8 cellular contexts compared by ENCODE assay signal in genomic region chr16:29804020-29804419, GRCh38. TPM values are rescaled to one million over a fixed set of nuclear protein-coding genes. Genes with fewer than 3 reads are reported as not detected.
DNase-seq lines count a peak whose midpoint lies in the region; ATAC-seq and TF ChIP-seq lines count a peak whose summit lies in the region.

No MANE protein-coding gene starts in this region.

- CTCF ChIA-PET in CD4-positive, alpha-beta memory T cell (lab: Charles Lee; ENCODE audit: partially characterized antibody), result interaction anchor here (0.8 to 4.9 kb wide), 11 partner anchors 10 to 113 kb away, joined by 3 to 53 read pairs (median 6); partner anchors contain the start of genes KIF22, MVP and PAGR1

- no peaks in the 10 kb centered on the region for H3K9me2 ChIP-seq in Loucy (replicated peaks; ENCODE audit: low read depth, low read length)

- H3K4me1 ChIP-seq in CD4-positive, alpha-beta memory T cell (ENCODE audit: insufficient read depth, low read length), result peaks cover 31% of the 10 kb centered on the region
- H3K4me1 ChIP-seq in Loucy (ENCODE audit: insufficient read depth, low read length, poor library complexity, severe bottlenecking) (peaks cover 22% of the 10 kb centered on the region), colonic mucosa (peaks cover 5% of the 10 kb centered on the region), neutrophil (ENCODE audit: control insufficient read depth in 1 of 2, insufficient read depth in 1 of 2, low read depth in 1 of 2, low read length in 1 of 2) (peaks cover 30 to 35% of the 10 kb centered on the region in 2 experiments), aorta (ENCODE audit: control insufficient read depth in 1 of 2, insufficient read depth in 2 of 2, low read length in 2 of 2) (no peaks in the 10 kb centered on the region)

- POLR2A ChIA-PET in CD4-positive, alpha-beta memory T cell (lab: Charles Lee; ENCODE audit: partially characterized antibody), result interaction anchor here (0.6 to 24.0 kb wide), 16 partner anchors 9 to 614 kb away, joined by 3 to 522 read pairs (median 7); partner anchors contain the start of genes ALDOA, C16orf54, CDIPT and KIF22

- no peaks in the 10 kb centered on the region for H3K9me3 ChIP-seq in CD4-positive, alpha-beta memory T cell (ENCODE audit: control insufficient read depth in 1 of 2, low read length in 2 of 2)
- H3K9me3 ChIP-seq in Loucy (ENCODE audit: insufficient read depth, low read depth, low read length) (no peaks in the 10 kb centered on the region), colonic mucosa (no peaks in the 10 kb centered on the region), neutrophil (no peaks in the 10 kb centered on the region), aorta (ENCODE audit: control insufficient read depth, low read length) (no peaks in the 10 kb centered on the region)

- H2AFZ ChIP-seq in Loucy (ENCODE audit: low read length), result no peak overlapping the region

- H3K4me3 Mint-ChIP-seq in CD4-positive, alpha-beta memory T cell, result peak overlapping the region; percentile 87 to 100 (median 99)

- H3K79me2 ChIP-seq in Loucy (ENCODE audit: insufficient read depth, low read length), result peaks cover 31% of the 10 kb centered on the region

- TF ChIP-seq CTCF in Loucy (conservative IDR thresholded peaks at IDR 0.05; ENCODE audit: low read length) (no peak), colonic mucosa (IDR thresholded peaks at IDR 0.05) (no peak), neutrophil (IDR thresholded peaks at IDR 0.05) (no peak)

- peak overlapping the region; percentile 86 for H3K27ac ChIP-seq in CD4-positive, alpha-beta memory T cell (ENCODE audit: low read depth, low read length)
- peak overlapping the region; percentile 98 for H3K27ac ChIP-seq in colonic mucosa
- peak overlapping the region; percentile 99 for H3K27ac ChIP-seq in neutrophil
- H3K27ac ChIP-seq in aorta (ENCODE audit: low read depth in 1 of 2, low read length in 2 of 2), result no peak overlapping the region

- peak overlapping the region; percentile 95 to 100 (median 97) for H3K27ac Mint-ChIP-seq in CD4-positive, alpha-beta memory T cell

- peaks cover 0 to 5% (median 0%) of the 10 kb centered on the region in 8 donors for H3K9me3 Mint-ChIP-seq in CD4-positive, alpha-beta memory T cell

- intact Hi-C loops in CD4-positive, alpha-beta memory T cell (cut with micrococcal nuclease), result loop anchor here (10.0 kb wide), 1 partner anchor 209 kb away; no protein-coding TSS in a partner anchor
- intact Hi-C loops in colonic mucosa (cut with DNase I) (no loop called here), aorta (cut with DNase I) (no loop called here)

- peaks cover 11% of the 10 kb centered on the region for H4K20me1 ChIP-seq in Loucy (ENCODE audit: insufficient read depth, low read length, poor library complexity, severe bottlenecking)

- H3K4me3 ChIP-seq in CD4-positive, alpha-beta memory T cell (ENCODE audit: low read length in 2 of 2), result no peak overlapping the region
- H3K4me3 ChIP-seq in Loucy (ENCODE audit: low read length, poor library complexity, severe bottlenecking), result no peak overlapping the region
- H3K4me3 ChIP-seq in colonic mucosa, result no peak overlapping the region
- H3K4me3 ChIP-seq in neutrophil (ENCODE audit: low read depth in 1 of 2, low read length in 1 of 2), result peak overlapping the region in 1 of 2 experiments; percentile 97
- no peak overlapping the region for H3K4me3 ChIP-seq in aorta (ENCODE audit: low read length in 2 of 2)

- peaks cover 17 to 42% (median 28%) of the 10 kb centered on the region in 4 donors for H3K4me1 Mint-ChIP-seq in CD4-positive, alpha-beta memory T cell

- H3K27me3 ChIP-seq in CD4-positive, alpha-beta memory T cell (ENCODE audit: insufficient read depth, low read length), result no peaks in the 10 kb centered on the region
- no peaks in the 10 kb centered on the region for H3K27me3 ChIP-seq in Loucy (ENCODE audit: insufficient read depth, low read length, poor library complexity, severe bottlenecking)
- no peaks in the 10 kb centered on the region for H3K27me3 ChIP-seq in colonic mucosa
- H3K27me3 ChIP-seq in neutrophil, result no peaks in the 10 kb centered on the region
- H3K27me3 ChIP-seq in aorta (ENCODE audit: control insufficient read depth in 1 of 2, insufficient read depth in 2 of 2, low read length in 1 of 2), result no peaks in the 10 kb centered on the region

- H3K9ac ChIP-seq in Loucy (ENCODE audit: low read depth, low read length, poor library complexity, severe bottlenecking) (peak overlapping the region; percentile 85), colonic mucosa (ENCODE audit: low read depth in 2 of 2, low read length in 2 of 2) (no peak overlapping the region)

- no peak for ATAC-seq in aorta (ENCODE audit: low FRiP score)
- ATAC-seq in HG02610 (IDR thresholded peaks at IDR 0.05; ENCODE audit: unreplicated experiment), result no peak

- peaks cover 13% of the 10 kb centered on the region for H3F3A ChIP-seq in Loucy (ENCODE audit: low read depth)

- peaks cover 21% of the 10 kb centered on the region for H3K36me3 ChIP-seq in CD4-positive, alpha-beta memory T cell (ENCODE audit: insufficient read depth, low read length)
- H3K36me3 ChIP-seq in Loucy (ENCODE audit: insufficient read depth, low read length) (peaks cover 64% of the 10 kb centered on the region), colonic mucosa (no peaks in the 10 kb centered on the region), neutrophil (peaks cover 12% of the 10 kb centered on the region), aorta (ENCODE audit: control insufficient read depth in 1 of 2, insufficient read depth in 2 of 2, low read length in 1 of 2) (no peaks in the 10 kb centered on the region)

- H3K27me3 Mint-ChIP-seq in CD4-positive, alpha-beta memory T cell, result no peaks in the 10 kb centered on the region

- H3K4me2 ChIP-seq in Loucy (ENCODE audit: low read depth, low read length, poor library complexity, severe bottlenecking), result peak overlapping the region; percentile 90

- H3K36me3 Mint-ChIP-seq in CD4-positive, alpha-beta memory T cell, result peaks cover 22 to 52% of the 10 kb centered on the region in 2 donors

- WGBS in aorta, 2 donors, result 80% methylated on average over 8 of the region's 8 CpGs

- DNase-seq in CD4-positive, alpha-beta memory T cell, result no peak
- DNase-seq in colonic mucosa, result no peak
- DNase-seq in aorta, result no peak
- no peak for DNase-seq in GF-D8 (lab: John Stamatoyannopoulos, UW)
- DNase-seq in NCI-H2107 treated with DMSO at 0.1 percent for 48 hours (lab: John Stamatoyannopoulos, UW; ENCODE audit: unreplicated experiment), result no peak

RNA-seq across cellular contexts. Expression of gene MAZ, which starts 2.3 kb away (rescaled TPM):
- total RNA-seq in CD4-positive, alpha-beta memory T cell, result 100 to 1,000 TPM; 258 to 264 TPM
- 10 to 100 TPM; 40.3 to 69.1 TPM for polyA plus RNA-seq in CD4-positive, alpha-beta memory T cell
- 100 to 1,000 TPM; 286 to 441 TPM for total RNA-seq in colonic mucosa
- total RNA-seq in aorta, result 100 to 1,000 TPM; 109 to 127 TPM
- 100 to 1,000 TPM; 112 to 121 TPM for polyA plus RNA-seq in aorta

RNA-seq across cellular contexts. Expression of gene PRRT2, which starts 8.0 kb away (rescaled TPM):
- total RNA-seq in CD4-positive, alpha-beta memory T cell, result 1 to 10 TPM; 6.3 to 6.9 TPM
- polyA plus RNA-seq in CD4-positive, alpha-beta memory T cell, result under 1 TPM; 0.20 to 0.37 TPM
- total RNA-seq in colonic mucosa, result 1 to 10 TPM; 1.4 to 1.7 TPM
- 10 to 100 TPM; 10.9 to 30.6 TPM for total RNA-seq in aorta
- polyA plus RNA-seq in aorta, result 10 to 100 TPM in 1 of 2 donors, 1 to 10 TPM in 1; 5.3 to 36.6 TPM

RNA-seq across cellular contexts. Expression of gene PAGR1, which starts 11.9 kb away (rescaled TPM):
- 10 to 100 TPM; 43.7 to 44.9 TPM for total RNA-seq in CD4-positive, alpha-beta memory T cell
- 10 to 100 TPM; 46.0 to 51.1 TPM for polyA plus RNA-seq in CD4-positive, alpha-beta memory T cell
- total RNA-seq in colonic mucosa (10 to 100 TPM; 16.0 to 45.0 TPM), aorta (10 to 100 TPM; 14.9 to 29.7 TPM)
- 10 to 100 TPM; 24.2 to 85.3 TPM for polyA plus RNA-seq in aorta

RNA-seq across cellular contexts. Expression of gene KIF22, which starts 13.5 kb away (rescaled TPM):
- 10 to 100 TPM; 89.4 to 98.6 TPM for total RNA-seq in CD4-positive, alpha-beta memory T cell
- 10 to 100 TPM; 35.7 to 54.2 TPM for polyA plus RNA-seq in CD4-positive, alpha-beta memory T cell
- 100 to 1,000 TPM in 1 of 2 donors, 10 to 100 TPM in 1; 60.7 to 150 TPM for total RNA-seq in colonic mucosa
- 10 to 100 TPM in 1 of 2 donors, 1 to 10 TPM in 1; 7.4 to 13.0 TPM for total RNA-seq in aorta
- 10 to 100 TPM; 10.6 to 41.4 TPM for polyA plus RNA-seq in aorta

RNA-seq across cellular contexts. Expression of gene MVP, which starts 16.2 kb away (rescaled TPM):
- 100 to 1,000 TPM; 145 to 146 TPM for total RNA-seq in CD4-positive, alpha-beta memory T cell
- polyA plus RNA-seq in CD4-positive, alpha-beta memory T cell, result 100 to 1,000 TPM; 172 to 187 TPM
- total RNA-seq in colonic mucosa (100 to 1,000 TPM; 427 to 450 TPM), aorta (100 to 1,000 TPM; 138 to 184 TPM)
- polyA plus RNA-seq in aorta, result 100 to 1,000 TPM in 1 of 2 donors, 10 to 100 TPM in 1; 76.8 to 186 TPM

Comparison
In these comparisons a context has a peak if more than half of its experiments do, and no peak if none do; other contexts are left out.
1. H3K27ac ChIP-seq: peak in CD4-positive, alpha-beta memory T cell (single experiment), colonic mucosa (single experiment) and neutrophil (single experiment); none in aorta (0 of 2).